In genomic region chr19:43798546-43799409, GRCh38 we compare ENCODE assay signal across 1 cellular context.
TF ChIP-seq lines count a peak whose summit lies in the region.

No MANE protein-coding gene starts in this region.

TF ChIP-seq in WTC11, 78 proteins besides CTCF, POLR2A, EP300 and RAD21 (continued from another document):
- TF ChIP-seq, protein P1, sequence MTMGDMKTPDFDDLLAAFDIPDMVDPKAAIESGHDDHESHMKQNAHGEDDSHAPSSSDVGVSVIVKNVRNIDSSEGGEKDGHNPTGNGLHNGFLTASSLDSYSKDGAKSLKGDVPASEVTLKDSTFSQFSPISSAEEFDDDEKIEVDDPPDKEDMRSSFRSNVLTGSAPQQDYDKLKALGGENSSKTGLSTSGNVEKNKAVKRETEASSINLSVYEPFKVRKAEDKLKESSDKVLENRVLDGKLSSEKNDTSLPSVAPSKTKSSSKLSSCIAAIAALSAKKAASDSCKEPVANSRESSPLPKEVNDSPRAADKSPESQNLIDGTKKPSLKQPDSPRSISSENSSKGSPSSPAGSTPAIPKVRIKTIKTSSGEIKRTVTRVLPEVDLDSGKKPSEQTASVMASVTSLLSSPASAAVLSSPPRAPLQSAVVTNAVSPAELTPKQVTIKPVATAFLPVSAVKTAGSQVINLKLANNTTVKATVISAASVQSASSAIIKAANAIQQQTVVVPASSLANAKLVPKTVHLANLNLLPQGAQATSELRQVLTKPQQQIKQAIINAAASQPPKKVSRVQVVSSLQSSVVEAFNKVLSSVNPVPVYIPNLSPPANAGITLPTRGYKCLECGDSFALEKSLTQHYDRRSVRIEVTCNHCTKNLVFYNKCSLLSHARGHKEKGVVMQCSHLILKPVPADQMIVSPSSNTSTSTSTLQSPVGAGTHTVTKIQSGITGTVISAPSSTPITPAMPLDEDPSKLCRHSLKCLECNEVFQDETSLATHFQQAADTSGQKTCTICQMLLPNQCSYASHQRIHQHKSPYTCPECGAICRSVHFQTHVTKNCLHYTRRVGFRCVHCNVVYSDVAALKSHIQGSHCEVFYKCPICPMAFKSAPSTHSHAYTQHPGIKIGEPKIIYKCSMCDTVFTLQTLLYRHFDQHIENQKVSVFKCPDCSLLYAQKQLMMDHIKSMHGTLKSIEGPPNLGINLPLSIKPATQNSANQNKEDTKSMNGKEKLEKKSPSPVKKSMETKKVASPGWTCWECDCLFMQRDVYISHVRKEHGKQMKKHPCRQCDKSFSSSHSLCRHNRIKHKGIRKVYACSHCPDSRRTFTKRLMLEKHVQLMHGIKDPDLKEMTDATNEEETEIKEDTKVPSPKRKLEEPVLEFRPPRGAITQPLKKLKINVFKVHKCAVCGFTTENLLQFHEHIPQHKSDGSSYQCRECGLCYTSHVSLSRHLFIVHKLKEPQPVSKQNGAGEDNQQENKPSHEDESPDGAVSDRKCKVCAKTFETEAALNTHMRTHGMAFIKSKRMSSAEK (CRISPR knock-in tag; IDR thresholded peaks at IDR 0.05; ENCODE audit: borderline replicate concordance) = no peak
- no peak for TF ChIP-seq MXD4 (CRISPR knock-in tag; IDR thresholded peaks at IDR 0.05; ENCODE audit: borderline replicate concordance)
- no peak for TF ChIP-seq FOXJ3 (CRISPR knock-in tag; IDR thresholded peaks at IDR 0.05; ENCODE audit: borderline replicate concordance)
